ENCODE assay signal across 8 cellular contexts in the genomic region with DNA sequence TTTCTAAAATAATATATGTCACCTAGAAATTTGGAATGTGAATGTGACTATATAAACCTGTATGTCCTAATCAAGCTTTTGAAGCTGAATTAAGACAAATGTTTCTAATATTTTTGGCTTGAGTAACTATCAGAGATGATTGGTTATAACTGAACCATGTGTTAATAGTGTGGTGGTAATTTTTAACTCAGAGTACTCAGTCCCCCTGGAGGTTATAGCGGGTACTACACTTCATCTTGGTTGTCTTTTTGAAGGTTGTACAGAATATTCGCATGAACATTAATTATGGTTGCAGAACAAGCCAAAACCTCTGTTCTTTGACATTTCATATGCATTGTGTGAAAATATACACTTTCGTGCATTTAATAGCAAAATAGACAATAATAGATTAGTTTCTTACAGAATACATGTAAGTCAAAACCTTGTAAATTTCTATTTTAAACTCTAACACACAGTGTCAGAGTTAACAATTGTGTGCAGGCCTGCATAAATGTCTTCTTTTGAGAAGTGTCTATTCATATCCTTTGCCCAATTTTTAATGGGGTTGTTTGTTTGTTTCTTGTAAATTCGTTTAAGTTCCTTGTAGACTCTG.
DNase-seq lines count a peak whose midpoint lies in the region; ATAC-seq and TF ChIP-seq lines count a peak whose summit lies in the region.

No MANE protein-coding gene starts in this region.

- ATAC-seq in HG02884 (IDR thresholded peaks at IDR 0.05; ENCODE audit: unreplicated experiment), result peak; percentile 82

- POLR2A ChIA-PET in BJ (lab: Charles Lee), result no interaction called here

- CTCF ChIA-PET in BJ (lab: Yijun Ruan, JAX), result interaction anchor here (0.7 to 2.9 kb wide), 3 partner anchors 14 to 169 kb away, joined by 3 to 11 read pairs (median 4); no protein-coding TSS in a partner anchor

- H3K4me3 ChIP-seq in BJ (ENCODE audit: low read depth, low read length), result no peak overlapping the region
- H3K4me3 ChIP-seq in GM12875 (ENCODE audit: low read depth, low read length), result no peak overlapping the region

- H3K36me3 ChIP-seq in BJ (ENCODE audit: control insufficient read depth, insufficient read depth, low read length), result no peaks in the 10 kb centered on the region

- H3K27me3 ChIP-seq in BJ (ENCODE audit: control insufficient read depth, insufficient read depth, low read length), result no peaks in the 10 kb centered on the region

- no peak for DNase-seq in BJ (ENCODE audit: low read depth)
- DNase-seq in NCI-H446 (lab: John Stamatoyannopoulos, UW), result peak; percentile 15 to 63
- peak; percentile 53 for DNase-seq in astrocyte of the hippocampus (ENCODE audit: low read depth, low spot score)
- peak; percentile 71 for DNase-seq in inferior parietal cortex (ENCODE audit: extremely low spot score)
- peak; percentile 78 for DNase-seq in superior temporal gyrus (ENCODE audit: extremely low spot score)
- DNase-seq in HPDE6-E6E7 (ENCODE audit: extremely low spot score), result no peak

- TF ChIP-seq CTCF in BJ (IDR thresholded peaks at IDR 0.05; ENCODE audit: insufficient read depth, low read depth, low read length) (peak; percentile 64), GM12875 (IDR thresholded peaks at IDR 0.05; ENCODE audit: borderline replicate concordance, insufficient read depth, low read depth, low read length) (peak; percentile 60; the same call in 1 of the 2 replicates)

Comparison
In these comparisons a context has a peak if more than half of its experiments do, and no peak if none do; other contexts are left out.
1. DNase-seq: peak in NCI-H446 (2 of 2), astrocyte of the hippocampus (single experiment), inferior parietal cortex (single experiment) and superior temporal gyrus (single experiment); none in BJ (single experiment) and HPDE6-E6E7 (single experiment).